In genomic region chr6:3664641-3665041, GRCh38 we compare ENCODE assay signal across 18 cellular contexts.
DNase-seq lines count a peak whose midpoint lies in the region; ATAC-seq, FAIRE-seq and TF ChIP-seq lines count a peak whose summit lies in the region.
"Had no signal": no experiment of that assay in that cellular context is flagged by ENCODE, and none has a peak within 500 bp of the region (broad histone marks: within the 10 kb centered on the region; RNA-seq: fewer than 3 reads in every experiment).

No MANE protein-coding gene starts in this region.

- peaks cover 0 to 39% of the 10 kb centered on the region in 2 experiments; a peak in 4 of 5 replicates for H3K27me3 ChIP-seq in HepG2 (ENCODE audit: control insufficient read depth in 1 of 2, insufficient read depth in 2 of 2, low read length in 2 of 2)
- H3K27me3 ChIP-seq in right lobe of liver: no peaks in the 10 kb centered on the region
- H3K27me3 ChIP-seq: tibial nerve had no signal

- peaks cover 16% of the 10 kb centered on the region for H3K27me3 Mint-ChIP-seq in nephron (ENCODE audit: low read depth)
- H3K27me3 Mint-ChIP-seq in naive thymus-derived CD8-positive, alpha-beta T cell: peaks cover 0 to 7% (median 3%) of the 10 kb centered on the region in 5 donors
- no peaks in the 10 kb centered on the region for H3K27me3 Mint-ChIP-seq in stimulated activated naive CD8-positive, alpha-beta T cell treated with anti-CD3 and anti-CD28 coated beads, Interleukin-15, amount 100 ng/mL, for 72 hours

- no peak for FAIRE-seq in HepG2 (lab: Jason Lieb, UNC)
- FAIRE-seq: colon, islet of Langerhans had no signal

- intact Hi-C loops in HepG2 (cut with micrococcal nuclease; ENCODE audit: unreplicated experiment) (no loop called here), right lobe of liver (cut with DNase I) (no loop called here)

- H3K36me3 ChIP-seq in HepG2 (replicated peaks in 1 of 2; ENCODE audit: control insufficient read depth in 1 of 2, insufficient read depth in 2 of 2, low read length in 2 of 2) (no peaks in the 10 kb centered on the region), right lobe of liver (no peaks in the 10 kb centered on the region)
- H3K36me3 ChIP-seq: spleen, tibial nerve had no signal

- 2% methylated on average over 6 of the region's 8 CpGs for WGBS in HepG2 (ENCODE audit: low lambda C conversion rate)
- WGBS in right lobe of liver (ENCODE audit: insufficient coverage, low coverage, low lambda C conversion rate, missing lambda C conversion rate): 86% methylated on average over 4 of the region's 8 CpGs

- H3K9ac ChIP-seq in HepG2 (ENCODE audit: insufficient read depth, low read depth, low read length): no peak overlapping the region

- no peak for TF ChIP-seq RAD21 in HepG2 (CRISPR knock-in tag; IDR thresholded peaks at IDR 0.05)

- H3K27ac ChIP-seq in HepG2 (ENCODE audit: extremely low read length, insufficient read depth, low read length) (no peak overlapping the region), right lobe of liver (no peak overlapping the region)
- H3K27ac ChIP-seq: spleen, tibial nerve had no signal

- no peak overlapping the region for H3K4me2 ChIP-seq in HepG2 (ENCODE audit: low read depth, low read length)

- H3K9me3 ChIP-seq in HepG2 (ENCODE audit: low read length) (peaks cover 4% of the 10 kb centered on the region; the same call in 1 of the 2 replicates), right lobe of liver (no peaks in the 10 kb centered on the region)

- H3K36me3 Mint-ChIP-seq in nephron (ENCODE audit: low read depth): peaks cover 10% of the 10 kb centered on the region
- peaks cover 0 to 21% (median 0%) of the 10 kb centered on the region in 3 donors for H3K36me3 Mint-ChIP-seq in naive thymus-derived CD8-positive, alpha-beta T cell
- H3K36me3 Mint-ChIP-seq: activated naive CD4-positive, alpha-beta T cell treated with anti-CD3 and anti-CD28 coated beads, Interleukin-2, amount 50 U/mL, for 72 hours had no signal

- H3K4me1 ChIP-seq in HepG2 (ENCODE audit: insufficient read depth, low read length) (peaks cover 12% of the 10 kb centered on the region), right lobe of liver (no peaks in the 10 kb centered on the region)
- H3K4me1 ChIP-seq: tibial nerve had no signal

- POLR2A ChIA-PET in HepG2 (lab: Yijun Ruan, JAX): no interaction called here
- POLR2A ChIA-PET in naive thymus-derived CD8-positive, alpha-beta T cell (lab: Charles Lee): no interaction called here

- no peak overlapping the region for H2AFZ ChIP-seq in HepG2 (ENCODE audit: low read length)

- TF ChIP-seq POLR2A in HepG2 (IDR thresholded peaks at IDR 0.05; ENCODE audit: insufficient read depth in 1 of 2, low read depth in 2 of 2, low read length in 2 of 2): no peak
- no peak for TF ChIP-seq POLR2A in right lobe of liver (IDR thresholded peaks at IDR 0.05)

- H4K20me1 ChIP-seq in HepG2 (ENCODE audit: insufficient read depth, low read length): no peaks in the 10 kb centered on the region

- no peak for TF ChIP-seq CTCF in HepG2 (CRISPR knock-in tag; IDR thresholded peaks at IDR 0.05)
- TF ChIP-seq CTCF in right lobe of liver (IDR thresholded peaks at IDR 0.05): no peak
- no peak for TF ChIP-seq CTCF in epithelial cell of proximal tubule (conservative IDR thresholded peaks at IDR 0.05; ENCODE audit: low read depth, low read length)
- TF ChIP-seq CTCF in nephron (IDR thresholded peaks at IDR 0.05; ENCODE audit: unreplicated experiment in 3 of 3): no peak

- H3K4me3 ChIP-seq in HepG2 (replicated peaks in 1 of 3; ENCODE audit: insufficient read depth in 1 of 3, low read depth in 2 of 3, low read length in 3 of 3) (no peak overlapping the region), right lobe of liver (no peak overlapping the region), epithelial cell of proximal tubule (ENCODE audit: low read depth, low read length) (no peak overlapping the region)
- H3K4me3 ChIP-seq: spleen, tibial nerve had no signal

- in situ Hi-C loops in HepG2 (cut with HindIII; ENCODE audit: extremely low pct_ligation_motif_present, low pct_unique_long_range_greater_than_20kb): no loop called here

- ATAC-seq in HepG2 (peak; percentile 66), right lobe of liver (no peak)
- no peak for ATAC-seq in naive thymus-derived CD8-positive, alpha-beta T cell
- no peak for ATAC-seq in stimulated activated naive CD8-positive, alpha-beta T cell treated with anti-CD3 and anti-CD28 coated beads, Interleukin-15, amount 100 ng/mL, for 72 hours
- ATAC-seq: activated naive CD4-positive, alpha-beta T cell treated with anti-CD3 and anti-CD28 coated beads, Interleukin-2, amount 50 U/mL, for 72 hours; SK-N-SH treated with all-trans-retinoic acid at 6 μM for 48 hours had no signal

- no TSS peak for BruUV-seq in HepG2 (replicated peaks; lab: Mats Ljungman, UMichigan)

- TF ChIP-seq EP300 in HepG2 (IDR thresholded peaks at IDR 0.05; ENCODE audit: low read depth in 2 of 2, low read length in 2 of 2) (no peak), HepG2 (CRISPR knock-in tag; IDR thresholded peaks at IDR 0.05; ENCODE audit: borderline replicate concordance) (no peak)

- DNase-seq in HepG2 (ENCODE audit: low spot score) (no peak), right lobe of liver (no peak), epithelial cell of proximal tubule (ENCODE audit: low read depth) (peak; percentile 10), NCI-H146 (lab: John Stamatoyannopoulos, UW) (no peak)
- DNase-seq in naive thymus-derived CD8-positive, alpha-beta T cell: no peak
- DNase-seq in activated CD4-positive, alpha-beta T cell treated with anti-CD3 and anti-CD28 coated beads, Interleukin-2, amount 50 U/mL, for 48 hours: no peak
- DNase-seq in stimulated activated naive CD8-positive, alpha-beta T cell treated with anti-CD3 and anti-CD28 coated beads, Interleukin-15, amount 100 ng/mL, for 72 hours: no peak
- DNase-seq: activated CD8-positive, alpha-beta memory T cell treated with anti-CD3 and anti-CD28 coated beads, Interleukin-2, amount 50 U/mL, for 48 hours; Kasumi-1; NCI-H2107; spleen had no signal

- H3K27ac Mint-ChIP-seq in nephron: peak overlapping the region; percentile 9 to 69 (median 50)
- no peak overlapping the region for H3K27ac Mint-ChIP-seq in naive thymus-derived CD8-positive, alpha-beta T cell
- no peak overlapping the region for H3K27ac Mint-ChIP-seq in stimulated activated naive CD8-positive, alpha-beta T cell treated with anti-CD3 and anti-CD28 coated beads, Interleukin-15, amount 100 ng/mL, for 72 hours
- H3K27ac Mint-ChIP-seq: activated naive CD4-positive, alpha-beta T cell treated with anti-CD3 and anti-CD28 coated beads, Interleukin-2, amount 50 U/mL, for 72 hours had no signal

- peaks cover 19% of the 10 kb centered on the region for H3K9me3 Mint-ChIP-seq in nephron
- peaks cover 0 to 20% (median 7%) of the 10 kb centered on the region in 9 donors for H3K9me3 Mint-ChIP-seq in naive thymus-derived CD8-positive, alpha-beta T cell
- peaks cover 15 to 20% of the 10 kb centered on the region in 2 donors for H3K9me3 Mint-ChIP-seq in stimulated activated naive CD8-positive, alpha-beta T cell treated with anti-CD3 and anti-CD28 coated beads, Interleukin-15, amount 100 ng/mL, for 72 hours

- H3K4me1 Mint-ChIP-seq in nephron: peaks cover 15% of the 10 kb centered on the region
- no peaks in the 10 kb centered on the region for H3K4me1 Mint-ChIP-seq in naive thymus-derived CD8-positive, alpha-beta T cell
- no peaks in the 10 kb centered on the region for H3K4me1 Mint-ChIP-seq in stimulated activated naive CD8-positive, alpha-beta T cell treated with anti-CD3 and anti-CD28 coated beads, Interleukin-15, amount 100 ng/mL, for 72 hours

- CTCF ChIA-PET in HepG2 (lab: Yijun Ruan, JAX; ENCODE audit: low intra/inter-chr PET ratio, low total read pairs): no interaction called here

- H3K79me2 ChIP-seq in HepG2 (ENCODE audit: insufficient read depth, low read length): no peaks in the 10 kb centered on the region

- peak overlapping the region in 1 of 3 experiments; percentile 19 for H3K4me3 Mint-ChIP-seq in nephron
- no peak overlapping the region for H3K4me3 Mint-ChIP-seq in naive thymus-derived CD8-positive, alpha-beta T cell
- H3K4me3 Mint-ChIP-seq in stimulated activated naive CD8-positive, alpha-beta T cell treated with anti-CD3 and anti-CD28 coated beads, Interleukin-15, amount 100 ng/mL, for 72 hours: no peak overlapping the region
- H3K4me3 Mint-ChIP-seq: neural crest cell had no signal

TF ChIP-seq in HepG2, 621 proteins besides CTCF, POLR2A, EP300 and RAD21 (continues in another document):
- TF ChIP-seq DR1 (CRISPR knock-in tag; IDR thresholded peaks at IDR 0.05) (no peak), CREB1 (IDR thresholded peaks at IDR 0.05) (0 out of 2 replicates have a peak, but pooled peaks have one; percentile 49), CREB1 (CRISPR knock-in tag; IDR thresholded peaks at IDR 0.05) (no peak), TBL1XR1 (IDR thresholded peaks at IDR 0.05; ENCODE audit: borderline replicate concordance, low read length, partially characterized antibody) (no peak), MAFF (IDR thresholded peaks at IDR 0.05; ENCODE audit: low read depth, low read length) (peak; percentile 27), MAFK (conservative IDR thresholded peaks at IDR 0.05 in 1 of 2, IDR thresholded peaks at IDR 0.05 in 1 of 2; ENCODE audit: low read length in 2 of 2) (peak; percentile 50; a peak in 3 of 4 replicates), TEAD3 (CRISPR knock-in tag; optimal IDR thresholded peaks at IDR 0.05; ENCODE audit: borderline replicate concordance) (peak; percentile 24), FOXA1 (IDR thresholded peaks at IDR 0.05) (no peak), FOXA1 (CRISPR knock-in tag; IDR thresholded peaks at IDR 0.05) (peak; percentile 63), GFI1 (CRISPR knock-in tag; IDR thresholded peaks at IDR 0.05; ENCODE audit: borderline replicate concordance) (peak; percentile 34; the same call in 1 of the 2 replicates), ESRRA (CRISPR knock-in tag; IDR thresholded peaks at IDR 0.05; ENCODE audit: low read depth) (no peak), NR2F6 (IDR thresholded peaks at IDR 0.05) (no peak), NR2F6 (CRISPR knock-in tag; IDR thresholded peaks at IDR 0.05) (no peak), ZNF224 (CRISPR knock-in tag; IDR thresholded peaks at IDR 0.05) (no peak)

Comparison
In these comparisons a context has a peak if more than half of its experiments do, and no peak if none do; other contexts are left out.
1. H3K27ac Mint-ChIP-seq: peak in nephron (3 of 3); none in naive thymus-derived CD8-positive, alpha-beta T cell (0 of 10) and stimulated activated naive CD8-positive, alpha-beta T cell treated with anti-CD3 and anti-CD28 coated beads, Interleukin-15, amount 100 ng/mL, for 72 hours (0 of 2).